In the genomic region with DNA sequence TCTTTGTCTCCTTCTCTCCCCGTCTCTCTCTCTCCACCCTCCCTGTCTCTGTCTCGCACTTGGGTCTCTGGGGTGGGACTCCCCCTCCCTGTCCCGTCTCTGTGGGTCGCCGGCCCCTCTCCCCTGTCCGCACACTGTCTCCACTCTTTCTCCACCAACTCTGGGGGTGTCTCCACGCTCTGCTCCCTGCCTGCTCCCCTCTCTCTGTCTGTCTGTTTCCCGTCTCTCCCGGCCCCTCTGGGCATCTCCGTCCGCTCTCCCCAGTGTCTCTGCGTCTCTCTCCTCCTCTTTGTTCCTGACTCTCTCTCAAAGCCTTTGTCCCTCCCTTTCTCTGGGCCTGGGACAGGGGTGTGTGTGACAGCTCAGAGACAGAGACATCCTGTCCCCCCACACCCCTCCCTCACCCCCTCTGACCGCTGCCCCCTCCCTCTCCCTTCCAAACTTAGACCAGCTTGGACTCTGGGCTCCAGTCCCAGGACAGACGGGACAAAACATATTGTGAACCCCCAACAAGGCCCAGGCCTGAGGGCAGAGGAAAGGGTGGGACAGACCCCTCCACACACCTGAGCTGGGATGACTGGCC, we compare ENCODE assay signal across 10 cellular contexts. TPM values are rescaled to one million over a fixed set of nuclear protein-coding genes. Genes with fewer than 3 reads are reported as not detected.
DNase-seq lines count a peak whose midpoint lies in the region; TF ChIP-seq lines count a peak whose summit lies in the region.
"Had no signal": no experiment of that assay in that cellular context is flagged by ENCODE, and none has a peak within 500 bp of the region (broad histone marks: within the 10 kb centered on the region; RNA-seq: fewer than 3 reads in every experiment).

No MANE protein-coding gene starts in this region.

- H3K4me1 ChIP-seq in skeletal muscle satellite cell (ENCODE audit: control insufficient read depth, insufficient read depth, low read length) = peaks cover 50% of the 10 kb centered on the region

- no peaks in the 10 kb centered on the region for H3K9me3 Mint-ChIP-seq in endothelial cell (ENCODE audit: unreplicated experiment)
- H3K9me3 Mint-ChIP-seq: activated T-helper 2 cell treated with anti-CD3 and anti-CD28 coated beads, Interferon-gamma antibody, Interleukin-2, Interleukin-4, amounts not matched to agents 10 μg/mL and 5 μg/mL and 100 μg/mL, durations not matched to agents 14 hours and 24 hours and 36 hours had no signal

- H3K4me2 ChIP-seq in skeletal muscle satellite cell (ENCODE audit: low read length) = no peak overlapping the region

- peak overlapping the region; percentile 47 for H3K4me3 Mint-ChIP-seq in endothelial cell (ENCODE audit: unreplicated experiment)

- H3K36me3 Mint-ChIP-seq in endothelial cell (ENCODE audit: low read depth, unreplicated experiment) = peaks cover 11% of the 10 kb centered on the region

- peak overlapping the region; percentile 63 for H3K27ac Mint-ChIP-seq in endothelial cell (ENCODE audit: unreplicated experiment)
- H3K27ac Mint-ChIP-seq: activated T-helper 2 cell treated with anti-CD3 and anti-CD28 coated beads, Interferon-gamma antibody, Interleukin-2, Interleukin-4, amounts not matched to agents 10 μg/mL and 5 μg/mL and 100 μg/mL, durations not matched to agents 14 hours and 24 hours and 36 hours had no signal

- H3K36me3 ChIP-seq in skeletal muscle satellite cell (ENCODE audit: insufficient read depth, low read length) = no peaks in the 10 kb centered on the region

- peaks cover 19% of the 10 kb centered on the region for H3K4me1 Mint-ChIP-seq in endothelial cell (ENCODE audit: unreplicated experiment)

- no peaks in the 10 kb centered on the region for H3K27me3 ChIP-seq in skeletal muscle satellite cell (ENCODE audit: control insufficient read depth, insufficient read depth, low read length)

- no peak for TF ChIP-seq CTCF in endothelial cell (IDR thresholded peaks at IDR 0.05; ENCODE audit: unreplicated experiment)

- H3K9ac ChIP-seq in skeletal muscle satellite cell (ENCODE audit: low read depth, low read length) = peak overlapping the region; percentile 4

- H3K4me3 ChIP-seq in skeletal muscle satellite cell (ENCODE audit: low read length) = no peak overlapping the region

- peaks cover 8% of the 10 kb centered on the region for H3K27me3 Mint-ChIP-seq in endothelial cell (ENCODE audit: unreplicated experiment)

- no peak for DNase-seq in endothelial cell (ENCODE audit: low spot score)
- DNase-seq in NCI-H146 treated with DMSO at 0.1 percent for 48 hours (lab: John Stamatoyannopoulos, UW; ENCODE audit: unreplicated experiment) = no peak
- DNase-seq in COR-L47 (lab: John Stamatoyannopoulos, UW) = no peak
- DNase-seq: cerebellar nuclear complex, foreskin melanocyte, NCI-H1092 treated with DMSO at 0.1 percent for 48 hours, NCI-H774 had no signal

- H3K9me3 ChIP-seq in skeletal muscle satellite cell (replicated peaks; ENCODE audit: low read length) = no peaks in the 10 kb centered on the region

RNA-seq across cellular contexts. Expression of a gene that starts 0.7 kb away (rescaled TPM):
- 3.6 TPM for total RNA-seq in endothelial cell (ENCODE audit: unreplicated experiment)
- total RNA-seq in skeletal muscle satellite cell (2012; rRNA removed) = not detected in 2 replicates
- total RNA-seq: activated T-helper 2 cell treated with anti-CD3 and anti-CD28 coated beads, Interferon-gamma antibody, Interleukin-2, Interleukin-4, amounts not matched to agents 10 μg/mL and 5 μg/mL and 100 μg/mL, durations not matched to agents 14 hours and 24 hours and 36 hours had no signal

RNA-seq across cellular contexts. Expression of a gene that starts 9.1 kb away (rescaled TPM):
- total RNA-seq in endothelial cell (ENCODE audit: unreplicated experiment) = 0.69 TPM
- 0.87 TPM in 1 of 2 replicates, not detected in the other for total RNA-seq in skeletal muscle satellite cell (2012; rRNA removed)
- total RNA-seq: activated T-helper 2 cell treated with anti-CD3 and anti-CD28 coated beads, Interferon-gamma antibody, Interleukin-2, Interleukin-4, amounts not matched to agents 10 μg/mL and 5 μg/mL and 100 μg/mL, durations not matched to agents 14 hours and 24 hours and 36 hours; lung microvascular endothelial cell had no signal

RNA-seq across cellular contexts. Expression of a gene that starts 34.6 kb away (rescaled TPM):
- 36.4 TPM for total RNA-seq in endothelial cell (ENCODE audit: unreplicated experiment)
- 3.7 and 3.8 TPM in 2 replicates for total RNA-seq in skeletal muscle satellite cell (2012; rRNA removed)

RNA-seq across cellular contexts. Expression of a gene that starts 53.3 kb away (rescaled TPM):
- total RNA-seq in endothelial cell (ENCODE audit: unreplicated experiment) = 21.5 TPM
- 1.3 and 1.5 TPM in 2 replicates for total RNA-seq in skeletal muscle satellite cell (2012; rRNA removed)

RNA-seq across cellular contexts. Expression of a gene that starts 54.1 kb away (rescaled TPM):
- total RNA-seq in endothelial cell (ENCODE audit: unreplicated experiment) = 9.3 TPM
- total RNA-seq in skeletal muscle satellite cell (2012; rRNA removed) = 7.2 and 9.4 TPM in 2 replicates
